In the genomic region with DNA sequence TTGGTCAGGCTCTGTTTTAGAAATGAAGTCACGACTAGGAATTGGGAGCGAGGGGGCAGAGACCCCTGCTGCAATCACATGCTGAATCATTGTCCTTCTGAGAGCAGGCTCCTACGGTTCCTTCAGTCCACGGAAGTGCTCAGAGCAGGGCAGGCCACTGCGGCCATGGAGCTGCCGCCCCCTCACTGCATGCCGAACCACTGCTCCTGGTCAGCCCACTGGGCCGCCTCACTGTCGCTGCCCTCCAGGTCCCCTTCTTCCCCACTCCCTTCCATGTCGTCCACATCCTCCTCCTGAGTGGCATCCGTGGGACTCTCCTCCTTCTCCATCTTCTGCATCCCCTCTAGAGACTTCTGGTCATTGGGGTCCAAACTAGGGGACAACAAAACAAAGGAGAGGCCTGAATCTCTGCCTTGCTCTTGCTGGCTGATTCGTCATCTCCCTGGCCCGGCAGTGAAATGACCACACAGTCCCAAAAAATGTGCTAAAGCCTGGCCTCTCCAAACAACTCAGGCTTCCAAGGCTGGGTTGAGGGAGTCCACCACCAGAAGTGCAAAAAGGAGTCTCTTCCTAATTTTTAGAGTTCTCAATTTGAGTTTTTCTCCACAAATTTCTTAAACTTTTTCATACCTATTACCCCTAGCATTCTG, we compare ENCODE assay signal across 17 cellular contexts. TPM values are rescaled to one million over a fixed set of nuclear protein-coding genes. Genes with fewer than 3 reads are reported as not detected.
DNase-seq lines count a peak whose midpoint lies in the region; ATAC-seq and TF ChIP-seq lines count a peak whose summit lies in the region.
"Had no signal": no experiment of that assay in that cellular context is flagged by ENCODE, and none has a peak within 500 bp of the region (broad histone marks: within the 10 kb centered on the region; RNA-seq: fewer than 3 reads in every experiment).

No MANE protein-coding gene starts in this region.

- H3K27me3 ChIP-seq in breast epithelium: no peaks in the 10 kb centered on the region
- H3K27me3 ChIP-seq: adrenal gland, foreskin keratinocyte, MG63 had no signal

- DNase-seq in HFFc6 (no peak), breast epithelium (ENCODE audit: low spot score in 2 of 2) (no peak), memory B cell (ENCODE audit: low spot score in 2 of 2) (no peak), NCI-H1417 (lab: John Stamatoyannopoulos, UW) (no peak)
- DNase-seq in stimulated activated naive B cell treated with anti-CD40 and anti-IgM and Interleukin-4, amounts not matched to agents 10 μg/mL and 1 μg/mL and 100 μg/mL, for 72 hours: no peak
- DNase-seq: MG63; naive thymus-derived CD4-positive, alpha-beta T cell; NCI-H2029 treated with DMSO at 0.1 percent for 48 hours; NCI-H510A treated with DMSO at 0.1 percent for 48 hours; SIG-M5; T-helper 2 cell had no signal

- no peaks in the 10 kb centered on the region for H3K4me1 ChIP-seq in breast epithelium

- no peak overlapping the region for H3K4me3 Mint-ChIP-seq in HFFc6
- no peak overlapping the region for H3K4me3 Mint-ChIP-seq in memory B cell
- H3K4me3 Mint-ChIP-seq in stimulated activated naive B cell treated with anti-CD40 and anti-IgM and Interleukin-4, amounts not matched to agents 10 μg/mL and 1 μg/mL and 100 μg/mL, for 72 hours: no peak overlapping the region
- H3K4me3 Mint-ChIP-seq: activated T-helper 17 cell treated with anti-CD3 and anti-CD28 coated beads, Interleukin-2, amount 50 U/mL, for 72 hours; naive thymus-derived CD4-positive, alpha-beta T cell had no signal

- peak overlapping the region; percentile 5 to 59 for H3K27ac ChIP-seq in breast epithelium
- H3K27ac ChIP-seq: foreskin keratinocyte had no signal

- H3K27ac Mint-ChIP-seq in HFFc6: peak overlapping the region; percentile 53; the same call in 1 of the 2 replicates
- H3K27ac Mint-ChIP-seq in memory B cell: peak overlapping the region; percentile 36
- peak overlapping the region; percentile 20 for H3K27ac Mint-ChIP-seq in stimulated activated naive B cell treated with anti-CD40 and anti-IgM and Interleukin-4, amounts not matched to agents 10 μg/mL and 1 μg/mL and 100 μg/mL, for 72 hours
- H3K27ac Mint-ChIP-seq: activated T-helper 17 cell treated with anti-CD3 and anti-CD28 coated beads, Interleukin-2, amount 50 U/mL, for 72 hours had no signal

- ATAC-seq in memory B cell (ENCODE audit: low read depth): no peak
- no peak for ATAC-seq in stimulated activated naive B cell treated with anti-CD40 and anti-IgM and Interleukin-4, amounts not matched to agents 10 μg/mL and 1 μg/mL and 100 μg/mL, for 72 hours (replicated peaks)
- no peak for ATAC-seq in GM21528 (IDR thresholded peaks at IDR 0.05; ENCODE audit: low FRiP score, unreplicated experiment)
- no peak for ATAC-seq in GM18868 (IDR thresholded peaks at IDR 0.05; ENCODE audit: unreplicated experiment)
- no peak for ATAC-seq in HG02885 (IDR thresholded peaks at IDR 0.05; ENCODE audit: poor library complexity, unreplicated experiment)
- ATAC-seq: activated T-helper 17 cell treated with anti-CD3 and anti-CD28 coated beads, Interleukin-2, amount 50 U/mL, for 72 hours; foreskin keratinocyte; naive thymus-derived CD4-positive, alpha-beta T cell had no signal

- TF ChIP-seq CTCF in HFFc6 (IDR thresholded peaks at IDR 0.05) (no peak), breast epithelium (IDR thresholded peaks at IDR 0.05) (no peak)

- H3K4me1 Mint-ChIP-seq in HFFc6 (ENCODE audit: low read depth) (peaks cover 5% of the 10 kb centered on the region; the same call in 1 of the 2 replicates), memory B cell (peaks cover 3% of the 10 kb centered on the region)
- H3K4me1 Mint-ChIP-seq in stimulated activated naive B cell treated with anti-CD40 and anti-IgM and Interleukin-4, amounts not matched to agents 10 μg/mL and 1 μg/mL and 100 μg/mL, for 72 hours: peaks cover 15 to 27% of the 10 kb centered on the region in 2 donors
- H3K4me1 Mint-ChIP-seq: activated T-helper 17 cell treated with anti-CD3 and anti-CD28 coated beads, Interleukin-2, amount 50 U/mL, for 72 hours had no signal

- no peak overlapping the region for H3K4me3 ChIP-seq in breast epithelium
- H3K4me3 ChIP-seq: adrenal gland, MG63 had no signal

- intact Hi-C loops in breast epithelium (cut with DNase I; ENCODE audit: low total_unique reads): no loop called here

- H3K27me3 Mint-ChIP-seq in HFFc6 (ENCODE audit: insufficient read depth) (peaks cover 4% of the 10 kb centered on the region), memory B cell (no peaks in the 10 kb centered on the region)
- H3K27me3 Mint-ChIP-seq in stimulated activated naive B cell treated with anti-CD40 and anti-IgM and Interleukin-4, amounts not matched to agents 10 μg/mL and 1 μg/mL and 100 μg/mL, for 72 hours: no peaks in the 10 kb centered on the region
- H3K27me3 Mint-ChIP-seq: activated T-helper 17 cell treated with anti-CD3 and anti-CD28 coated beads, Interleukin-2, amount 50 U/mL, for 72 hours; naive thymus-derived CD4-positive, alpha-beta T cell had no signal

- H3K36me3 Mint-ChIP-seq in HFFc6 (ENCODE audit: low read depth): peaks cover 37% of the 10 kb centered on the region
- peaks cover 23% of the 10 kb centered on the region for H3K36me3 Mint-ChIP-seq in memory B cell
- peaks cover 52 to 68% of the 10 kb centered on the region in 2 donors for H3K36me3 Mint-ChIP-seq in stimulated activated naive B cell treated with anti-CD40 and anti-IgM and Interleukin-4, amounts not matched to agents 10 μg/mL and 1 μg/mL and 100 μg/mL, for 72 hours

- H3K9me3 Mint-ChIP-seq in HFFc6 (no peaks in the 10 kb centered on the region), memory B cell (no peaks in the 10 kb centered on the region)
- H3K9me3 Mint-ChIP-seq in stimulated activated naive B cell treated with anti-CD40 and anti-IgM and Interleukin-4, amounts not matched to agents 10 μg/mL and 1 μg/mL and 100 μg/mL, for 72 hours: no peaks in the 10 kb centered on the region
- H3K9me3 Mint-ChIP-seq: activated T-helper 17 cell treated with anti-CD3 and anti-CD28 coated beads, Interleukin-2, amount 50 U/mL, for 72 hours; naive thymus-derived CD4-positive, alpha-beta T cell had no signal

- H3K9me3 ChIP-seq in breast epithelium: no peaks in the 10 kb centered on the region
- H3K9me3 ChIP-seq: adrenal gland, MG63 had no signal

- no peak for TF ChIP-seq POLR2A in breast epithelium (IDR thresholded peaks at IDR 0.05)

- no peaks in the 10 kb centered on the region for H3K36me3 ChIP-seq in breast epithelium

RNA-seq across cellular contexts. Expression of gene ANAPC7, which starts 29.4 kb away (rescaled TPM):
- 10 to 100 TPM; 48.7 to 58.8 (median 57.3) TPM for total RNA-seq in HFFc6 (2021; fragmentation: NEBNext Ultra II Directional; extraction: Animal tissue kit (Norgen Biotek cat#: 25700))
- total RNA-seq in breast epithelium: 10 to 100 TPM; 29.4 to 56.2 (median 43.3) TPM
